18 cellular contexts compared by ENCODE assay signal in the genomic region with DNA sequence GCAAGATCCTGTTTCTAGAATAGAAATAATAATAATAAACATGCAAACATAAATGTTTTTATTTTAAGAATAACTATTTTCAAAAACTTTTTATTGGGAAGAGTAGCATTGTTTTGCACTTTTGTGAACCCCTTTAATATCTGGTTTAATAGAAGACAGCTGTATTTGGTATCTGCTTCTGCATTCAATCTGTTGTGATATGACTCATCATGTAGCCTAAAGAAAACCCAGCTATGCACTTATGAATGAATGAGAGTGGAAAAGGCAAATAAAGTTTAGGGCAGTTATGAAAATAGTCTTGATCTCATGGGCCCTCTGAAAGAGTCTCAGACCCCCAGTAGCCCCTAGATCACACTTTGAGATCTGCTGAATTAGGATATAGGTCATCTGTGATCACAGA.
"Had no signal": no experiment of that assay in that cellular context is flagged by ENCODE, and none has a peak within 500 bp of the region (broad histone marks: within the 10 kb centered on the region; RNA-seq: fewer than 3 reads in every experiment).

No MANE protein-coding gene starts in this region.

- H3K4me3 Mint-ChIP-seq: activated CD4-positive, alpha-beta memory T cell treated with anti-CD3 and anti-CD28 coated beads, Interleukin-2, amount 10 ng/mL, durations not matched to agents 7 days and 5 days; activated CD4-positive, alpha-beta T cell treated with anti-CD3 and anti-CD28 coated beads for 36 hours; activated naive CD8-positive, alpha-beta T cell treated with anti-CD3 and anti-CD28 coated beads for 36 hours; activated T-cell treated with anti-CD3 and anti-CD28 coated beads, Interleukin-2, amount 50 U/mL, for 72 hours; naive thymus-derived CD4-positive, alpha-beta T cell; stimulated activated effector memory CD8-positive, alpha-beta T cell treated with anti-CD3 and anti-CD28 coated beads, Interleukin-12 subunit alpha, Interleukin-12 subunit beta, amount 100 ng/mL, for 72 hours had no signal

- H3K9me3 Mint-ChIP-seq: activated T-cell treated with anti-CD3 and anti-CD28 coated beads, Interleukin-2, amount 50 U/mL, for 72 hours had no signal

- H3K4me3 ChIP-seq: breast epithelium, dorsolateral prefrontal cortex, lower lobe of right lung, smooth muscle cell, thyroid gland, vagina had no signal

- ATAC-seq: activated CD4-positive, alpha-beta T cell treated with anti-CD3 and anti-CD28 coated beads for 36 hours; activated T-cell treated with anti-CD3 and anti-CD28 coated beads, Interleukin-2, amount 50 U/mL, for 72 hours; naive thymus-derived CD4-positive, alpha-beta T cell; stimulated activated effector memory CD8-positive, alpha-beta T cell treated with anti-CD3 and anti-CD28 coated beads, Interleukin-12 subunit alpha, Interleukin-12 subunit beta, amount 100 ng/mL, for 72 hours had no signal

- H3K27ac ChIP-seq: breast epithelium, dorsolateral prefrontal cortex, lower lobe of right lung, thyroid gland, vagina, VCaP had no signal

- DNase-seq: activated CD4-positive, alpha-beta memory T cell treated with anti-CD3 and anti-CD28 coated beads, Interleukin-2, amount 10 ng/mL, durations not matched to agents 7 days and 5 days; activated CD4-positive, alpha-beta T cell treated with anti-CD3 and anti-CD28 coated beads for 36 hours; activated CD8-positive, alpha-beta memory T cell treated with anti-CD3 and anti-CD28 coated beads, Interleukin-2, amount 50 U/mL, for 4 hours; activated gamma-delta T cell treated with Interleukin-2 at 50 U/mL for 16 hours; activated naive CD8-positive, alpha-beta T cell treated with anti-CD3 and anti-CD28 coated beads for 36 hours; activated T-cell treated with anti-CD3 and anti-CD28 coated beads, Interleukin-2, amount 50 U/mL, for 72 hours; anterior cingulate cortex; dorsolateral prefrontal cortex; lower lobe of right lung; naive thymus-derived CD4-positive, alpha-beta T cell; right cardiac atrium had no signal

- H3K36me3 Mint-ChIP-seq: activated naive CD8-positive, alpha-beta T cell treated with anti-CD3 and anti-CD28 coated beads for 36 hours; stimulated activated effector memory CD8-positive, alpha-beta T cell treated with anti-CD3 and anti-CD28 coated beads, Interleukin-12 subunit alpha, Interleukin-12 subunit beta, amount 100 ng/mL, for 72 hours had no signal

- H3K27ac Mint-ChIP-seq: activated CD4-positive, alpha-beta memory T cell treated with anti-CD3 and anti-CD28 coated beads, Interleukin-2, amount 10 ng/mL, durations not matched to agents 7 days and 5 days; activated CD4-positive, alpha-beta T cell treated with anti-CD3 and anti-CD28 coated beads for 36 hours; activated naive CD8-positive, alpha-beta T cell treated with anti-CD3 and anti-CD28 coated beads for 36 hours; activated T-cell treated with anti-CD3 and anti-CD28 coated beads, Interleukin-2, amount 50 U/mL, for 72 hours; naive thymus-derived CD4-positive, alpha-beta T cell; progenitor cell of endocrine pancreas; stimulated activated effector memory CD8-positive, alpha-beta T cell treated with anti-CD3 and anti-CD28 coated beads, Interleukin-12 subunit alpha, Interleukin-12 subunit beta, amount 100 ng/mL, for 72 hours had no signal

- H3K27me3 Mint-ChIP-seq: activated CD4-positive, alpha-beta memory T cell treated with anti-CD3 and anti-CD28 coated beads, Interleukin-2, amount 10 ng/mL, durations not matched to agents 7 days and 5 days; activated CD4-positive, alpha-beta T cell treated with anti-CD3 and anti-CD28 coated beads for 36 hours; activated naive CD8-positive, alpha-beta T cell treated with anti-CD3 and anti-CD28 coated beads for 36 hours; progenitor cell of endocrine pancreas had no signal

- H3K9me3 ChIP-seq: lower lobe of right lung, thyroid gland, vagina had no signal

- H3K4me1 ChIP-seq: breast epithelium, lower lobe of right lung, vagina had no signal

- H3K27me3 ChIP-seq: breast epithelium, thyroid gland, vagina had no signal

- H3K4me2 ChIP-seq: smooth muscle cell had no signal

- H3K36me3 ChIP-seq: breast epithelium, lower lobe of right lung, thyroid gland, vagina had no signal

- H3K4me1 Mint-ChIP-seq: activated CD4-positive, alpha-beta memory T cell treated with anti-CD3 and anti-CD28 coated beads, Interleukin-2, amount 10 ng/mL, durations not matched to agents 7 days and 5 days; activated CD4-positive, alpha-beta T cell treated with anti-CD3 and anti-CD28 coated beads for 36 hours; activated naive CD8-positive, alpha-beta T cell treated with anti-CD3 and anti-CD28 coated beads for 36 hours; naive thymus-derived CD4-positive, alpha-beta T cell; stimulated activated effector memory CD8-positive, alpha-beta T cell treated with anti-CD3 and anti-CD28 coated beads, Interleukin-12 subunit alpha, Interleukin-12 subunit beta, amount 100 ng/mL, for 72 hours had no signal
